In the genomic region with DNA sequence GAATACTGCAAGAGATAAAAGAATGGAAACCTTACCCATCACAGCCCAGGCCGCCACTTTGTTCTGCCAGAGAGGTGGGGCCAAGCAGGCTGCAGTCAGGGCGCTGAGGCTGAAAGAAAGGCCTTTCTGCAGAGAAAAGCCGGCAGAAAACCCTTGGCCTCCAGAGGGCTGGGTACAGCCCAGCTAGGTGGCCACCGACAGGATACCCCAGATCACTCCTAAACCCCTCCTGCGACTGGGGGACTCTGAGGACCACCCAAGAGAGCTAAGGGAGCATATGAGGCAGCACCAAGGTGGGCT, we compare ENCODE assay signal across 21 cellular contexts.
DNase-seq lines count a peak whose midpoint lies in the region; ATAC-seq and TF ChIP-seq lines count a peak whose summit lies in the region.
"Had no signal": no experiment of that assay in that cellular context is flagged by ENCODE, and none has a peak within 500 bp of the region (broad histone marks: within the 10 kb centered on the region; RNA-seq: fewer than 3 reads in every experiment).

No MANE protein-coding gene starts in this region.

- no peak for ATAC-seq in HG02798 (IDR thresholded peaks at IDR 0.05; ENCODE audit: poor library complexity, unreplicated experiment)
- ATAC-seq: psoas muscle; SK-N-SH treated with all-trans-retinoic acid at 6 μM for 48 hours; stimulated activated memory B cell treated with anti-CD40 and anti-IgM and Interleukin-4, amounts not matched to agents 10 μg/mL and 1 μg/mL and 100 μg/mL, for 72 hours had no signal

- H3K4me2 ChIP-seq in osteoblast (ENCODE audit: insufficient read depth, low read length), result no peak overlapping the region

- H3K27ac ChIP-seq in colonic mucosa, result peak overlapping the region; percentile 87
- H3K27ac ChIP-seq in muscle layer of colon (ENCODE audit: low read depth, low read length), result peak overlapping the region; percentile 19
- H3K27ac ChIP-seq in uterus, result peak overlapping the region; percentile 78 to 83
- no peak overlapping the region for H3K27ac ChIP-seq in osteoblast (ENCODE audit: low read depth, low read length)
- H3K27ac ChIP-seq in esophagus squamous epithelium, result no peak overlapping the region
- H3K27ac ChIP-seq: psoas muscle had no signal

- H3K9me3 ChIP-seq in colonic mucosa (no peaks in the 10 kb centered on the region), muscle layer of colon (ENCODE audit: low read length) (no peaks in the 10 kb centered on the region), uterus (no peaks in the 10 kb centered on the region), osteoblast (ENCODE audit: low read depth, low read length) (no peaks in the 10 kb centered on the region), esophagus squamous epithelium (no peaks in the 10 kb centered on the region)
- H3K9me3 ChIP-seq: adrenal gland, psoas muscle had no signal

- H3K36me3 ChIP-seq in colonic mucosa (no peaks in the 10 kb centered on the region), muscle layer of colon (ENCODE audit: insufficient read depth, low read length) (no peaks in the 10 kb centered on the region), uterus (no peaks in the 10 kb centered on the region), osteoblast (ENCODE audit: insufficient read depth, low read length) (peaks cover 7% of the 10 kb centered on the region), esophagus squamous epithelium (no peaks in the 10 kb centered on the region)
- H3K36me3 ChIP-seq: adrenal gland had no signal

- H3K4me1 ChIP-seq in colonic mucosa (peaks cover 19% of the 10 kb centered on the region), muscle layer of colon (ENCODE audit: insufficient read depth, low read length) (peaks cover 56% of the 10 kb centered on the region), uterus (peaks cover 6 to 15% of the 10 kb centered on the region in 2 donors), osteoblast (ENCODE audit: insufficient read depth, low read length) (peaks cover 61% of the 10 kb centered on the region), esophagus squamous epithelium (peaks cover 0 to 45% (median 17%) of the 10 kb centered on the region in 3 donors)

- WGBS in esophagus squamous epithelium, 2 donors, result 83 to 93% methylated on average over 2 to 5 of the region's 5 CpGs

- TF ChIP-seq POLR2A in uterus (IDR thresholded peaks at IDR 0.05), result no peak
- TF ChIP-seq POLR2A in esophagus squamous epithelium (IDR thresholded peaks at IDR 0.05), result no peak

- no peak overlapping the region for H2AFZ ChIP-seq in osteoblast (ENCODE audit: low read length)

- H3K27me3 ChIP-seq in colonic mucosa (no peaks in the 10 kb centered on the region), muscle layer of colon (ENCODE audit: control insufficient read depth in 1 of 2, insufficient read depth in 2 of 2, low read length in 2 of 2) (no peaks in the 10 kb centered on the region), uterus (no peaks in the 10 kb centered on the region), osteoblast (ENCODE audit: insufficient read depth, low read length) (no peaks in the 10 kb centered on the region), esophagus squamous epithelium (no peaks in the 10 kb centered on the region)
- H3K27me3 ChIP-seq: adrenal gland had no signal

- intact Hi-C loops in colonic mucosa (cut with DNase I), result no loop called here
- intact Hi-C loops in uterus (cut with DNase I; ENCODE audit: low total_unique reads), result loop anchor here (5.0 to 10.0 kb wide), 2 partner anchors 64 to 146 kb away; no protein-coding TSS in a partner anchor
- intact Hi-C loops in esophagus squamous epithelium (cut with DNase I), result loop anchor here (5.0 kb wide), 2 partner anchors 76 to 154 kb away; no protein-coding TSS in a partner anchor

- H3K79me2 ChIP-seq in osteoblast (ENCODE audit: insufficient read depth, low read length), result peaks cover 91% of the 10 kb centered on the region

- H3K9ac ChIP-seq in colonic mucosa (ENCODE audit: low read depth in 2 of 2, low read length in 2 of 2), result peak overlapping the region in 1 of 2 donors; percentile 77
- no peak overlapping the region for H3K9ac ChIP-seq in muscle layer of colon (ENCODE audit: low read length)

- H4K20me1 ChIP-seq in osteoblast (ENCODE audit: insufficient read depth, low read length), result peaks cover 65% of the 10 kb centered on the region

- DNase-seq in NCI-H146 (lab: John Stamatoyannopoulos, UW) (peak; percentile 3), NCI-H146 treated with DMSO at 0.1 percent for 48 hours (lab: John Stamatoyannopoulos, UW; ENCODE audit: unreplicated experiment) (no peak), colonic mucosa (peak; percentile 44), uterus (no peak), osteoblast (ENCODE audit: insufficient read length, low spot score, missing footprints) (no peak), esophagus squamous epithelium (lab: John Stamatoyannopoulos, UW) (no peak)
- DNase-seq: 8988T; activated CD4-positive, alpha-beta memory T cell treated with anti-CD3 and anti-CD28 coated beads, Interleukin-2, amount 10 ng/mL, durations not matched to agents 7 days and 5 days; activated CD4-positive, CD25-positive, alpha-beta regulatory T cell; activated naive CD4-positive, alpha-beta T cell; adrenal gland; DMS79; midbrain; NCI-H1417 treated with DMSO at 0.1 percent for 48 hours; NCI-H524; stimulated activated CD4-positive, alpha-beta T cell treated with anti-CD3 and anti-CD28 coated beads, Interleukin-2, amount 100 ng/mL, for 24 hours had no signal

- TF ChIP-seq CTCF in colonic mucosa (IDR thresholded peaks at IDR 0.05) (no peak), uterus (IDR thresholded peaks at IDR 0.05) (no peak), osteoblast (IDR thresholded peaks at IDR 0.05; ENCODE audit: extremely low read depth, low read depth, low read length) (no peak), esophagus squamous epithelium (IDR thresholded peaks at IDR 0.05) (no peak)

- H3K4me3 ChIP-seq in colonic mucosa (no peak overlapping the region), muscle layer of colon (ENCODE audit: low read depth in 1 of 2, low read length in 2 of 2) (no peak overlapping the region), uterus (no peak overlapping the region), osteoblast (ENCODE audit: insufficient read depth, low read length) (no peak overlapping the region), esophagus squamous epithelium (no peak overlapping the region)
- H3K4me3 ChIP-seq: adrenal gland, psoas muscle had no signal

Comparison
In these comparisons a context has a peak if more than half of its experiments do, and no peak if none do; other contexts are left out.
1. DNase-seq: peak in NCI-H146 (single experiment) and colonic mucosa (single experiment); none in NCI-H146 treated with DMSO at 0.1 percent for 48 hours (single experiment), uterus (0 of 2), osteoblast (single experiment) and esophagus squamous epithelium (single experiment).
2. H3K27ac ChIP-seq: peak in colonic mucosa (single experiment), muscle layer of colon (single experiment) and uterus (2 of 2); none in osteoblast (single experiment) and esophagus squamous epithelium (0 of 4).